17 cellular contexts compared by ENCODE assay signal in genomic region chr22:40153705-40154104, GRCh38.
A peak's percentile ranks its signal among the peaks of the same experiment; 100 is the strongest.
DNase-seq lines count a peak whose midpoint lies in the region; ATAC-seq and FAIRE-seq lines count a peak whose summit lies in the region.
"Had no signal": no experiment of that assay in that cellular context is flagged by ENCODE, and none has a peak within 500 bp of the region (broad histone marks: within the 10 kb centered on the region; RNA-seq: fewer than 3 reads in every experiment).

No MANE protein-coding gene starts in this region.

- H3K4me1 Mint-ChIP-seq in dendritic cell treated with granulocyte-macrophage colony-stimulating factor and Interleukin-4, amounts not matched to agents 40 ng/mL and 50 ng/mL, for 4 days (ENCODE audit: low read depth): peaks cover 13% of the 10 kb centered on the region
- H3K4me1 Mint-ChIP-seq in stimulated activated memory B cell treated with anti-CD40 and anti-IgM and Interleukin-4, amounts not matched to agents 10 μg/mL and 1 μg/mL and 100 μg/mL, for 72 hours: peaks cover 20% of the 10 kb centered on the region

- 0 out of 2 replicates have a peak overlapping the region, but pooled peaks have one; percentile 22 for H3K4me3 ChIP-seq in SK-N-MC

- H3K4me3 Mint-ChIP-seq in dendritic cell treated with granulocyte-macrophage colony-stimulating factor and Interleukin-4, amounts not matched to agents 40 ng/mL and 50 ng/mL, for 4 days: no peak overlapping the region
- no peak overlapping the region for H3K4me3 Mint-ChIP-seq in stimulated activated memory B cell treated with anti-CD40 and anti-IgM and Interleukin-4, amounts not matched to agents 10 μg/mL and 1 μg/mL and 100 μg/mL, for 72 hours
- H3K4me3 Mint-ChIP-seq: CD4-positive, alpha-beta T cell; H9 had no signal

- peak overlapping the region; percentile 60 for H3K27ac ChIP-seq in SK-N-MC

- ATAC-seq in stimulated activated memory B cell treated with anti-CD40 and anti-IgM and Interleukin-4, amounts not matched to agents 10 μg/mL and 1 μg/mL and 100 μg/mL, for 72 hours: no peak
- no peak for ATAC-seq in HG02852 (IDR thresholded peaks at IDR 0.05; ENCODE audit: unreplicated experiment)

- intact Hi-C loops in dendritic cell treated with granulocyte-macrophage colony-stimulating factor and Interleukin-4, amounts not matched to agents 40 ng/mL and 50 ng/mL, for 4 days (cut with micrococcal nuclease): no loop called here

- peak overlapping the region; percentile 47 for H3K27ac Mint-ChIP-seq in dendritic cell treated with granulocyte-macrophage colony-stimulating factor and Interleukin-4, amounts not matched to agents 40 ng/mL and 50 ng/mL, for 4 days
- H3K27ac Mint-ChIP-seq in stimulated activated memory B cell treated with anti-CD40 and anti-IgM and Interleukin-4, amounts not matched to agents 10 μg/mL and 1 μg/mL and 100 μg/mL, for 72 hours: peak overlapping the region; percentile 64

- no peaks in the 10 kb centered on the region for H3K9me3 ChIP-seq in SK-N-MC (ENCODE audit: low read depth, low read length)

- H3K36me3 ChIP-seq in SK-N-MC (ENCODE audit: insufficient read depth, low read length): no peaks in the 10 kb centered on the region

- peak; percentile 93 for FAIRE-seq in A204.1 (lab: Jason Lieb, UNC)
- FAIRE-seq: GM12892 had no signal

- no peaks in the 10 kb centered on the region for H3K9me3 Mint-ChIP-seq in dendritic cell treated with granulocyte-macrophage colony-stimulating factor and Interleukin-4, amounts not matched to agents 40 ng/mL and 50 ng/mL, for 4 days
- no peaks in the 10 kb centered on the region for H3K9me3 Mint-ChIP-seq in stimulated activated memory B cell treated with anti-CD40 and anti-IgM and Interleukin-4, amounts not matched to agents 10 μg/mL and 1 μg/mL and 100 μg/mL, for 72 hours
- H3K9me3 Mint-ChIP-seq: CD4-positive, alpha-beta T cell; H9 had no signal

- H3K9ac ChIP-seq in SK-N-MC (ENCODE audit: insufficient read length): no peak overlapping the region

- no peaks in the 10 kb centered on the region for H3K27me3 Mint-ChIP-seq in dendritic cell treated with granulocyte-macrophage colony-stimulating factor and Interleukin-4, amounts not matched to agents 40 ng/mL and 50 ng/mL, for 4 days
- H3K27me3 Mint-ChIP-seq in stimulated activated memory B cell treated with anti-CD40 and anti-IgM and Interleukin-4, amounts not matched to agents 10 μg/mL and 1 μg/mL and 100 μg/mL, for 72 hours: no peaks in the 10 kb centered on the region
- H3K27me3 Mint-ChIP-seq: CD4-positive, alpha-beta T cell had no signal

- DNase-seq in SK-N-MC (ENCODE audit: low read depth, low spot score): no peak
- DNase-seq in NCI-H146 treated with DMSO at 0.1 percent for 48 hours (lab: John Stamatoyannopoulos, UW; ENCODE audit: unreplicated experiment): no peak
- DNase-seq in midbrain (lab: John Stamatoyannopoulos, UW): no peak
- DNase-seq: 8988T; ACHN; C1 segment of cervical spinal cord; CD4-positive, alpha-beta T cell; DMS79 treated with DMSO at 0.1 percent for 48 hours; EL; GDM1; GOT3; H9 had no signal

- H3K36me3 Mint-ChIP-seq in dendritic cell treated with granulocyte-macrophage colony-stimulating factor and Interleukin-4, amounts not matched to agents 40 ng/mL and 50 ng/mL, for 4 days (ENCODE audit: low read depth): peaks cover 23% of the 10 kb centered on the region
- H3K36me3 Mint-ChIP-seq in stimulated activated memory B cell treated with anti-CD40 and anti-IgM and Interleukin-4, amounts not matched to agents 10 μg/mL and 1 μg/mL and 100 μg/mL, for 72 hours: peaks cover 5% of the 10 kb centered on the region
